Comparison of ENCODE assay signal across 14 cellular contexts in genomic region chr3:53694051-53694450, GRCh38.
DNase-seq lines count a peak whose midpoint lies in the region; ATAC-seq and TF ChIP-seq lines count a peak whose summit lies in the region.
"Had no signal": no experiment of that assay in that cellular context is flagged by ENCODE, and none has a peak within 500 bp of the region (broad histone marks: within the 10 kb centered on the region; RNA-seq: fewer than 3 reads in every experiment).

No MANE protein-coding gene starts in this region.

- no peak overlapping the region for H3K4me3 Mint-ChIP-seq in activated CD4-positive, alpha-beta T cell treated with anti-CD3 and anti-CD28 coated beads, Interleukin-2, amount 10 ng/mL, durations not matched to agents 24 days and 14 days
- H3K4me3 Mint-ChIP-seq in stimulated activated effector memory CD8-positive, alpha-beta T cell treated with anti-CD3 and anti-CD28 coated beads, Interleukin-12 subunit alpha, Interleukin-12 subunit beta, amount 100 ng/mL, for 72 hours = no peak overlapping the region
- H3K4me3 Mint-ChIP-seq in MCF 10A (ENCODE audit: unreplicated experiment) = no peak overlapping the region
- H3K4me3 Mint-ChIP-seq: B cell; CD4-positive, alpha-beta T cell had no signal

- POLR2A ChIA-PET in MCF 10A (lab: Yijun Ruan, JAX) = no interaction called here

- peaks cover 21% of the 10 kb centered on the region for H3K27me3 Mint-ChIP-seq in activated CD4-positive, alpha-beta T cell treated with anti-CD3 and anti-CD28 coated beads, Interleukin-2, amount 10 ng/mL, durations not matched to agents 24 days and 14 days
- peaks cover 61% of the 10 kb centered on the region for H3K27me3 Mint-ChIP-seq in MCF 10A (ENCODE audit: insufficient read depth, unreplicated experiment)

- WGBS in right cardiac atrium = 89% methylated on average over 4 of the region's 4 CpGs

- peak overlapping the region; percentile 25 for H3K27ac Mint-ChIP-seq in activated CD4-positive, alpha-beta T cell treated with anti-CD3 and anti-CD28 coated beads, Interleukin-2, amount 10 ng/mL, durations not matched to agents 24 days and 14 days
- H3K27ac Mint-ChIP-seq in stimulated activated effector memory CD8-positive, alpha-beta T cell treated with anti-CD3 and anti-CD28 coated beads, Interleukin-12 subunit alpha, Interleukin-12 subunit beta, amount 100 ng/mL, for 72 hours = no peak overlapping the region
- no peak overlapping the region for H3K27ac Mint-ChIP-seq in MCF 10A (ENCODE audit: low read depth, unreplicated experiment)
- H3K27ac Mint-ChIP-seq: B cell; CD4-positive, alpha-beta T cell had no signal

- no peaks in the 10 kb centered on the region for H3K9me3 Mint-ChIP-seq in activated CD4-positive, alpha-beta T cell treated with anti-CD3 and anti-CD28 coated beads, Interleukin-2, amount 10 ng/mL, durations not matched to agents 24 days and 14 days
- H3K9me3 Mint-ChIP-seq in stimulated activated effector memory CD8-positive, alpha-beta T cell treated with anti-CD3 and anti-CD28 coated beads, Interleukin-12 subunit alpha, Interleukin-12 subunit beta, amount 100 ng/mL, for 72 hours = no peaks in the 10 kb centered on the region
- H3K9me3 Mint-ChIP-seq in MCF 10A (ENCODE audit: unreplicated experiment) = no peaks in the 10 kb centered on the region
- H3K9me3 Mint-ChIP-seq: CD4-positive, alpha-beta T cell had no signal

- H3K27me3 ChIP-seq in right cardiac atrium (ENCODE audit: control insufficient read depth, insufficient read depth) (no peaks in the 10 kb centered on the region), HAP-1 (ENCODE audit: low read depth) (no peaks in the 10 kb centered on the region)

- no peak for DNase-seq in activated CD4-positive, alpha-beta T cell treated with anti-CD3 and anti-CD28 coated beads, Interleukin-2, amount 10 ng/mL, durations not matched to agents 24 days and 14 days
- no peak for DNase-seq in activated CD4-positive, alpha-beta T cell treated with anti-CD3 and anti-CD28 coated beads for 48 hours
- DNase-seq in right cardiac atrium = no peak
- no peak for DNase-seq in left ventricle myocardium superior
- DNase-seq in stimulated activated effector memory CD8-positive, alpha-beta T cell treated with anti-CD3 and anti-CD28 coated beads, Interleukin-12 subunit alpha, Interleukin-12 subunit beta, amount 100 ng/mL, for 72 hours (ENCODE audit: low spot score in 2 of 2) = no peak
- no peak for DNase-seq in AG08395 (ENCODE audit: low spot score)
- no peak for DNase-seq in HAP-1 (ENCODE audit: low spot score in 2 of 2)
- no peak for DNase-seq in MCF 10A (ENCODE audit: unreplicated experiment)
- DNase-seq: 8988T; Calu3; CD4-positive, alpha-beta T cell; DMS 273 treated with DMSO at 0.1 percent for 48 hours had no signal

- H3K9me3 ChIP-seq in right cardiac atrium (ENCODE audit: control insufficient read depth, low read length) (no peaks in the 10 kb centered on the region), HAP-1 (no peaks in the 10 kb centered on the region)

- ATAC-seq in right cardiac atrium (peak; percentile 21 to 31), left ventricle myocardium superior (no peak)
- peak; percentile 18 for ATAC-seq in stimulated activated effector memory CD8-positive, alpha-beta T cell treated with anti-CD3 and anti-CD28 coated beads, Interleukin-12 subunit alpha, Interleukin-12 subunit beta, amount 100 ng/mL, for 72 hours
- ATAC-seq: HCT116 had no signal

- H3K4me1 Mint-ChIP-seq in activated CD4-positive, alpha-beta T cell treated with anti-CD3 and anti-CD28 coated beads, Interleukin-2, amount 10 ng/mL, durations not matched to agents 24 days and 14 days = peaks cover 12% of the 10 kb centered on the region
- H3K4me1 Mint-ChIP-seq in stimulated activated effector memory CD8-positive, alpha-beta T cell treated with anti-CD3 and anti-CD28 coated beads, Interleukin-12 subunit alpha, Interleukin-12 subunit beta, amount 100 ng/mL, for 72 hours = no peaks in the 10 kb centered on the region
- H3K4me1 Mint-ChIP-seq in MCF 10A (ENCODE audit: insufficient read depth, unreplicated experiment) = no peaks in the 10 kb centered on the region

- H3K36me3 ChIP-seq in HAP-1 (replicated peaks) = no peaks in the 10 kb centered on the region

- intact Hi-C loops in activated CD4-positive, alpha-beta T cell treated with anti-CD3 and anti-CD28 coated beads, Interleukin-2, amount 10 ng/mL, durations not matched to agents 24 days and 14 days (cut with micrococcal nuclease) = no loop called here
- intact Hi-C loops in right cardiac atrium (cut with DNase I) = no loop called here
- intact Hi-C loops in left ventricle myocardium superior (cut with micrococcal nuclease) = no loop called here
- intact Hi-C loops in MCF 10A (cut with micrococcal nuclease) = no loop called here

- H3K4me1 ChIP-seq in right cardiac atrium (ENCODE audit: control insufficient read depth, insufficient read depth, low read length) (no peaks in the 10 kb centered on the region), HAP-1 (no peaks in the 10 kb centered on the region)

- in situ Hi-C loops in HAP-1 (cut with MboI; ENCODE audit: low sequenced_read_pairs) = no loop called here

- H3K36me3 Mint-ChIP-seq in activated CD4-positive, alpha-beta T cell treated with anti-CD3 and anti-CD28 coated beads, Interleukin-2, amount 10 ng/mL, durations not matched to agents 24 days and 14 days (ENCODE audit: low read depth) = no peaks in the 10 kb centered on the region
- H3K36me3 Mint-ChIP-seq in stimulated activated effector memory CD8-positive, alpha-beta T cell treated with anti-CD3 and anti-CD28 coated beads, Interleukin-12 subunit alpha, Interleukin-12 subunit beta, amount 100 ng/mL, for 72 hours = no peaks in the 10 kb centered on the region
- H3K36me3 Mint-ChIP-seq in MCF 10A (ENCODE audit: insufficient read depth, unreplicated experiment) = no peaks in the 10 kb centered on the region

- BruUV-seq in MCF 10A (replicated peaks; lab: Mats Ljungman, UMichigan) = no TSS peak

- TF ChIP-seq CTCF in MCF 10A (IDR thresholded peaks at IDR 0.05; ENCODE audit: unreplicated experiment) = no peak

- H3K27ac ChIP-seq in right cardiac atrium (ENCODE audit: low read length) = no peak overlapping the region

- no peak overlapping the region for H3K4me3 ChIP-seq in right cardiac atrium (ENCODE audit: low read length)
- H3K4me3 ChIP-seq in HAP-1 = no peak overlapping the region

- CTCF ChIA-PET in MCF 10A (lab: Yijun Ruan, JAX) = no interaction called here
